In the genomic region with DNA sequence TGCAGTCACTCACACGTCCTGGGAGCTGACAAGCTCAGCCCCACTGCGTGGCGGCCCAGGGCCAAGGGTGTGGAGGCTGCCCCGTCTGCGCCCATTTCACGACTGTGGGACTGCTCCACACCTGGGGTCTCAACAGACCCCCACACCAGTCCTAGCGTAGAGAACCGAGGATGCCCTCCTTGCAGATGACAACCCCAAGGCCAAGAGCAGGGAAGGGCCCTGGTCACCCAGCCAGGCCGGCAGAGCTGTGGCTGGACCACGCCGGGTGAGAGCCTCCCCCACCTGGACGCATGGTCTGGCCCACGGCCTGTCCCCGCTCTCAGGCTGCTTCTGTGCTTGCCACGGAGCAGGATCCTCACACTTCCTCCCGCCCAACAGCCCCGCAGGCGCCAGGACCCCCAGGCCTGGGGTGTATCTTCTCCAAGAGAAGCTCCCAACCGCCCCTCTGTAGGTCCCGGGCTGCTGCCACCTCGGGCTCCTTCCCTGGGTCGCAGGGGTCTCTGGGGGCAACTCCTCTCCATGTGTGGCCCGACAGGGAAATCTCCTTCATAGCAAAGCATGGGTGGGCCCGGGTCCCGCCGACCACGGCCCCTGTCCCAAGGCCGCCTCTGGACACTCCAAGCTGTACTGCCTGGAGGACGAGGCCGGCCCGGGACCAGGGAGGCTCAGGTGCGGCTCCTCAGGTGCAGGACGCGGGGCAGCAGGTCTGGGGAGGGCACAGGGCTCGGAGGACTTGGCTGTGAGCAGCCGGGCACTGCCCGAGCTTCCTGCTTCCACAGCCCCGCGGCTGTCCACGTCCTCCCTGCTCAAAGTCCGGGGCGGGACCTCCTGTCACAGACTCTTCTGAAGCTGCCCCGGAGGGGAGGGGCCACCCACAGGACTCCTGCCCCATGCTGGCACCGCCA, we compare ENCODE assay signal across 12 cellular contexts.
A peak's percentile ranks its signal among the peaks of the same experiment; 100 is the strongest.
DNase-seq lines count a peak whose midpoint lies in the region; ATAC-seq, FAIRE-seq and TF ChIP-seq lines count a peak whose summit lies in the region.
"Had no signal": no experiment of that assay in that cellular context is flagged by ENCODE, and none has a peak within 500 bp of the region (broad histone marks: within the 10 kb centered on the region; RNA-seq: fewer than 3 reads in every experiment).

No MANE protein-coding gene starts in this region.

- H3K4me1 Mint-ChIP-seq in osteocyte (ENCODE audit: unreplicated experiment), result peaks cover 2% of the 10 kb centered on the region

- H3K27me3 Mint-ChIP-seq in osteocyte (ENCODE audit: unreplicated experiment), result peaks cover 27% of the 10 kb centered on the region

- no peak overlapping the region for H3K9ac ChIP-seq in H1 (replicated peaks in 1 of 4; ENCODE audit: extremely low read depth in 1 of 4, low read depth in 3 of 4, low read length in 3 of 4)

- no peak for FAIRE-seq in H1 (lab: Jason Lieb, UNC)

- TF ChIP-seq CTCF in H1 (IDR thresholded peaks at IDR 0.05; ENCODE audit: control extremely low read depth in 1 of 3, insufficient read depth in 1 of 3, low read depth in 1 of 3, low read length in 3 of 3), result no peak
- TF ChIP-seq CTCF in tibial nerve (IDR thresholded peaks at IDR 0.05), result no peak
- TF ChIP-seq CTCF in osteocyte (IDR thresholded peaks at IDR 0.05), result no peak

- H3K79me1 ChIP-seq in H1 (ENCODE audit: low read depth, low read length), result no peaks in the 10 kb centered on the region

- H3K56ac ChIP-seq in H1 (replicated peaks; ENCODE audit: insufficient read length, low read depth, low read length), result no peak overlapping the region

- H3K27ac ChIP-seq in H1 (ENCODE audit: low read depth, low read length) (no peak overlapping the region), mesodermal cell (ENCODE audit: low read depth, low read length, severe bottlenecking) (no peak overlapping the region), tibial nerve (peak overlapping the region in 1 of 4 donors; percentile 1)
- H3K27ac ChIP-seq: PC-9 had no signal

- CTCF ChIA-PET in H1 (lab: Charles Lee; ENCODE audit: partially characterized antibody), result no interaction called here

- peaks cover 2% of the 10 kb centered on the region; the same call in 1 of the 2 replicates for H3K23me2 ChIP-seq in H1 (ENCODE audit: low read depth, low read length)

- H2BK5ac ChIP-seq in H1 (ENCODE audit: low read depth, low read length), result no peak overlapping the region; the same call in 1 of the 2 replicates

- H3K27me3 ChIP-seq in H1 (replicated peaks in 1 of 4; ENCODE audit: control insufficient read depth in 3 of 4, extremely low read depth in 1 of 4, insufficient read depth in 3 of 4, low read length in 3 of 4) (peaks cover 0 to 8% (median 5%) of the 10 kb centered on the region in 4 experiments; a peak in 4 of 7 replicates), tibial nerve (peaks cover 0 to 33% of the 10 kb centered on the region in 2 donors)

- no peak for TF ChIP-seq RAD21 in H1 (IDR thresholded peaks at IDR 0.05 in 1 of 2, conservative IDR thresholded peaks at IDR 0.05 in 1 of 2; ENCODE audit: low read depth in 2 of 2, low read length in 2 of 2)

- TF ChIP-seq POLR2A in H1 (IDR thresholded peaks at IDR 0.05; ENCODE audit: control extremely low read depth in 1 of 2, low read depth in 2 of 2, low read length in 2 of 2), result no peak
- no peak for TF ChIP-seq POLR2A in tibial nerve (IDR thresholded peaks at IDR 0.05)

- no peak overlapping the region for H4K5ac ChIP-seq in H1 (ENCODE audit: insufficient read length, low read depth, low read length)

- no peak overlapping the region for H2BK120ac ChIP-seq in H1 (replicated peaks; ENCODE audit: low read depth, low read length)

- peak overlapping the region; percentile 83 for H2AFZ ChIP-seq in H1 (ENCODE audit: low read length)
- H2AFZ ChIP-seq: PC-9 had no signal

- H3K4me3 Mint-ChIP-seq in osteocyte (ENCODE audit: unreplicated experiment), result no peak overlapping the region

- H2BK15ac ChIP-seq in H1 (ENCODE audit: low read length), result 0 out of 2 replicates have a peak overlapping the region, but pooled peaks have one; percentile 72

- ATAC-seq in GM18861 (IDR thresholded peaks at IDR 0.05; ENCODE audit: unreplicated experiment), result no peak
- no peak for ATAC-seq in HG03108 (IDR thresholded peaks at IDR 0.05; ENCODE audit: unreplicated experiment)

- H3K4me2 ChIP-seq in H1 (ENCODE audit: insufficient read depth in 1 of 2, low read depth in 2 of 2, low read length in 2 of 2), result peak overlapping the region; percentile 56 to 82
- H3K4me2 ChIP-seq: PC-9 had no signal

- H3K18ac ChIP-seq in H1 (ENCODE audit: extremely low read depth, low read length), result peak overlapping the region; percentile 19

- peaks cover 8% of the 10 kb centered on the region for H3K9me3 Mint-ChIP-seq in osteocyte (ENCODE audit: unreplicated experiment)

- POLR2A ChIA-PET in H1 (lab: Charles Lee; ENCODE audit: partially characterized antibody), result no interaction called here

- H3K14ac ChIP-seq in H1 (ENCODE audit: insufficient read length), result no peak overlapping the region

- TF ChIP-seq EP300 in H1 (IDR thresholded peaks at IDR 0.05; ENCODE audit: borderline replicate concordance in 1 of 2, low read depth in 2 of 2, low read length in 2 of 2) (no peak), tibial nerve (IDR thresholded peaks at IDR 0.05) (no peak)

- peaks cover 0 to 31% (median 14%) of the 10 kb centered on the region in 4 experiments; a peak in 6 of 7 replicates for H3K4me1 ChIP-seq in H1 (replicated peaks in 1 of 4; ENCODE audit: control insufficient read depth in 3 of 4, insufficient read depth in 4 of 4, low read length in 3 of 4)
- H3K4me1 ChIP-seq in mesodermal cell (ENCODE audit: control insufficient read depth, insufficient read depth, low read length, poor library complexity, severe bottlenecking), result peaks cover 7% of the 10 kb centered on the region
- peaks cover 0 to 21% (median 6%) of the 10 kb centered on the region in 4 donors for H3K4me1 ChIP-seq in tibial nerve

- no peaks in the 10 kb centered on the region for H4K20me1 ChIP-seq in H1 (replicated peaks in 1 of 2; ENCODE audit: control insufficient read depth in 1 of 2, insufficient read depth in 2 of 2, low read length in 2 of 2)

- H3K27ac Mint-ChIP-seq in osteocyte (ENCODE audit: unreplicated experiment), result no peak overlapping the region

- no peak overlapping the region for H2BK20ac ChIP-seq in H1 (ENCODE audit: low read length)

- H2BK12ac ChIP-seq in H1 (ENCODE audit: low read depth, low read length), result 0 out of 2 replicates have a peak overlapping the region, but pooled peaks have one; percentile 30

- no peak overlapping the region for H2AK5ac ChIP-seq in H1 (ENCODE audit: low read depth, low read length)

- H3K4me3 ChIP-seq in H1 (ENCODE audit: extremely low read depth in 1 of 4, insufficient read depth in 2 of 4, low read depth in 3 of 4, low read length in 4 of 4) (peak overlapping the region in 3 of 4 experiments; percentile 42 to 54 (median 43); a peak in 4 of 8 replicates), mesodermal cell (ENCODE audit: extremely low read depth, insufficient read depth, low read length, poor library complexity, severe bottlenecking) (peak overlapping the region; percentile 19), tibial nerve (peak overlapping the region in 3 of 4 donors; percentile 31 to 45 (median 33))
- H3K4me3 ChIP-seq: PC-9 had no signal

- peak overlapping the region; percentile 39; the same call in 1 of the 2 replicates for H4K8ac ChIP-seq in H1 (ENCODE audit: extremely low read depth, insufficient read depth, low read length)

- no peaks in the 10 kb centered on the region for H3K36me3 ChIP-seq in H1 (ENCODE audit: control insufficient read depth in 2 of 4, insufficient read depth in 4 of 4, low read length in 3 of 4)
- no peaks in the 10 kb centered on the region for H3K36me3 ChIP-seq in mesodermal cell (ENCODE audit: control insufficient read depth, insufficient read depth, low read length)
- H3K36me3 ChIP-seq in tibial nerve, result no peaks in the 10 kb centered on the region

- H3K4ac ChIP-seq in H1 (replicated peaks; ENCODE audit: insufficient read length, low read depth, low read length), result no peak overlapping the region

- peaks cover 0 to 3% of the 10 kb centered on the region in 2 experiments; a peak in 1 of 4 replicates for H3K9me3 ChIP-seq in H1 (ENCODE audit: insufficient read depth in 2 of 2, low read depth in 1 of 2, low read length in 1 of 2)
- no peaks in the 10 kb centered on the region for H3K9me3 ChIP-seq in mesodermal cell (ENCODE audit: control insufficient read depth, low read length)
- peaks cover 0 to 25% (median 0%) of the 10 kb centered on the region in 4 donors for H3K9me3 ChIP-seq in tibial nerve

- no peak overlapping the region for H4K91ac ChIP-seq in H1 (replicated peaks; ENCODE audit: insufficient read length, low read length)

- peaks cover 2% of the 10 kb centered on the region for H3K36me3 Mint-ChIP-seq in osteocyte (ENCODE audit: unreplicated experiment)

- no peak overlapping the region for H3K23ac ChIP-seq in H1 (ENCODE audit: insufficient read length)

- H3K79me2 ChIP-seq in H1 (ENCODE audit: control insufficient read depth in 1 of 2, insufficient read depth in 2 of 2, low read length in 2 of 2), result no peaks in the 10 kb centered on the region

- peak; percentile 58 for DNase-seq in activated effector memory CD4-positive, alpha-beta T cell treated with anti-CD3 and anti-CD28 coated beads, Interleukin-2, amount 50 U/mL, for 16 hours
- no peak for DNase-seq in activated effector memory CD4-positive, alpha-beta T cell treated with Interleukin-2 at 50 U/mL for 16 hours
- DNase-seq in H1 (ENCODE audit: low read depth in 1 of 2, low spot score in 2 of 2) (no peak), tibial nerve (ENCODE audit: low spot score in 2 of 2) (no peak), osteocyte (ENCODE audit: extremely low spot score, unreplicated experiment) (no peak)
- DNase-seq: activated CD4-positive, alpha-beta T cell treated with anti-CD3 and anti-CD28 coated beads, Interleukin-2, amount 50 U/mL, for 1 hour; NCI-H1105 treated with DMSO at 0.1 percent for 48 hours; stimulated activated CD8-positive, alpha-beta memory T cell treated with anti-CD3 and anti-CD28 coated beads, Interleukin-4, amount 100 ng/mL, for 48 hours had no signal

- 86% methylated on average over 29 of the region's 44 CpGs; no CpG with 5 or more reads in 1 of the 2 experiments for WGBS in H1 (ENCODE audit: extremely low coverage in 1 of 2, insufficient coverage in 1 of 2, insufficient read length in 1 of 2, insufficient replicate concordance in 2 of 2, low coverage in 1 of 2, low lambda C conversion rate in 2 of 2, missing lambda C conversion rate in 1 of 2), 2 experiments
- WGBS in mesodermal cell (ENCODE audit: insufficient coverage in 2 of 2), 2 experiments, result 76 to 83% methylated on average over 34 to 39 of the region's 44 CpGs
- WGBS in tibial nerve, 2 donors, result 74 to 80% methylated on average over 37 to 44 of the region's 44 CpGs

TF ChIP-seq in H1, 55 proteins besides CTCF, POLR2A, EP300 and RAD21 (continues in another document):
- TF ChIP-seq SAP30 (IDR thresholded peaks at IDR 0.05; ENCODE audit: insufficient read depth, insufficient replicate concordance, low read length) (no peak), MAX (IDR thresholded peaks at IDR 0.05) (no peak)
